Comparison of ENCODE assay signal across 8 cellular contexts in genomic region chr7:98252655-98253054, GRCh38. TPM values are rescaled to one million over a fixed set of nuclear protein-coding genes. Genes with fewer than 3 reads are reported as not detected.
A peak's percentile ranks its signal among the peaks of the same experiment; 100 is the strongest.
DNase-seq lines count a peak whose midpoint lies in the region; ATAC-seq, FAIRE-seq and TF ChIP-seq lines count a peak whose summit lies in the region.

No MANE protein-coding gene starts in this region.

- no peaks in the 10 kb centered on the region; a peak in 1 of 5 replicates for H3K27me3 ChIP-seq in HepG2 (ENCODE audit: control insufficient read depth in 1 of 2, insufficient read depth in 2 of 2, low read length in 2 of 2)
- H3K27me3 ChIP-seq in tibial nerve: no peaks in the 10 kb centered on the region

- 7% methylated on average over 14 of the region's 14 CpGs for WGBS in HepG2 (ENCODE audit: low lambda C conversion rate)
- 44 to 49% methylated on average over 14 of the region's 14 CpGs for WGBS in tibial nerve, 2 donors

- no peaks in the 10 kb centered on the region for H3K27me3 Mint-ChIP-seq in activated T-cell treated with anti-CD3 and anti-CD28 coated beads, Interleukin-2, amount 50 U/mL, for 24 hours
- no peaks in the 10 kb centered on the region for H3K27me3 Mint-ChIP-seq in activated naive CD8-positive, alpha-beta T cell treated with anti-CD3 and anti-CD28 coated beads, Interleukin-2, amount 50 U/mL, for 24 hours

- DNase-seq in activated T-cell treated with anti-CD3 and anti-CD28 coated beads, Interleukin-2, amount 50 U/mL, for 24 hours: no peak
- DNase-seq in activated T-cell treated with anti-CD3 and anti-CD28 coated beads, Interleukin-2, amount 50 U/mL, for 48 hours: no peak
- no peak for DNase-seq in activated naive CD8-positive, alpha-beta T cell treated with anti-CD3 and anti-CD28 coated beads, Interleukin-2, amount 50 U/mL, for 24 hours
- no peak for DNase-seq in HepG2 (ENCODE audit: low spot score)
- DNase-seq in tibial nerve (ENCODE audit: low spot score in 2 of 2): no peak
- no peak for DNase-seq in inferior parietal cortex (ENCODE audit: extremely low spot score)
- no peak for DNase-seq in T-helper 9 cell

- H3K79me2 ChIP-seq in HepG2 (ENCODE audit: insufficient read depth, low read length): peaks cover 21% of the 10 kb centered on the region

- intact Hi-C loops in HepG2 (cut with micrococcal nuclease; ENCODE audit: unreplicated experiment): no loop called here

- H4K20me1 ChIP-seq in HepG2 (ENCODE audit: insufficient read depth, low read length): no peaks in the 10 kb centered on the region

- peaks cover 60% of the 10 kb centered on the region for H3K4me1 Mint-ChIP-seq in activated T-cell treated with anti-CD3 and anti-CD28 coated beads, Interleukin-2, amount 50 U/mL, for 24 hours (ENCODE audit: low read depth)
- H3K4me1 Mint-ChIP-seq in activated naive CD8-positive, alpha-beta T cell treated with anti-CD3 and anti-CD28 coated beads, Interleukin-2, amount 50 U/mL, for 24 hours: peaks cover 52% of the 10 kb centered on the region

- FAIRE-seq in HepG2 (lab: Jason Lieb, UNC): no peak

- TF ChIP-seq CTCF in HepG2 (CRISPR knock-in tag; IDR thresholded peaks at IDR 0.05) (no peak), tibial nerve (IDR thresholded peaks at IDR 0.05) (no peak)

- no peak for TF ChIP-seq RAD21 in HepG2 (CRISPR knock-in tag; IDR thresholded peaks at IDR 0.05)

- H3K9me3 Mint-ChIP-seq in activated T-cell treated with anti-CD3 and anti-CD28 coated beads, Interleukin-2, amount 50 U/mL, for 24 hours: no peaks in the 10 kb centered on the region
- no peaks in the 10 kb centered on the region for H3K9me3 Mint-ChIP-seq in activated naive CD8-positive, alpha-beta T cell treated with anti-CD3 and anti-CD28 coated beads, Interleukin-2, amount 50 U/mL, for 24 hours

- peaks cover 56% of the 10 kb centered on the region for H3K36me3 Mint-ChIP-seq in activated T-cell treated with anti-CD3 and anti-CD28 coated beads, Interleukin-2, amount 50 U/mL, for 24 hours (ENCODE audit: low read depth)
- H3K36me3 Mint-ChIP-seq in activated naive CD8-positive, alpha-beta T cell treated with anti-CD3 and anti-CD28 coated beads, Interleukin-2, amount 50 U/mL, for 24 hours (ENCODE audit: low read depth): peaks cover 19% of the 10 kb centered on the region

- peak overlapping the region; percentile 97 for H3K27ac Mint-ChIP-seq in activated T-cell treated with anti-CD3 and anti-CD28 coated beads, Interleukin-2, amount 50 U/mL, for 24 hours
- H3K27ac Mint-ChIP-seq in activated naive CD8-positive, alpha-beta T cell treated with anti-CD3 and anti-CD28 coated beads, Interleukin-2, amount 50 U/mL, for 24 hours: peak overlapping the region; percentile 92

- TF ChIP-seq EP300 in HepG2 (IDR thresholded peaks at IDR 0.05; ENCODE audit: low read depth in 2 of 2, low read length in 2 of 2) (no peak), HepG2 (CRISPR knock-in tag; IDR thresholded peaks at IDR 0.05; ENCODE audit: borderline replicate concordance) (no peak), tibial nerve (IDR thresholded peaks at IDR 0.05) (no peak)

- no peaks in the 10 kb centered on the region for H3K9me3 ChIP-seq in HepG2 (ENCODE audit: low read length)
- H3K9me3 ChIP-seq in tibial nerve: no peaks in the 10 kb centered on the region

- H3K4me1 ChIP-seq in HepG2 (ENCODE audit: insufficient read depth, low read length) (peaks cover 31% of the 10 kb centered on the region), tibial nerve (peaks cover 0 to 41% (median 19%) of the 10 kb centered on the region in 4 donors)

- H3K4me3 Mint-ChIP-seq in activated T-cell treated with anti-CD3 and anti-CD28 coated beads, Interleukin-2, amount 50 U/mL, for 24 hours: peak overlapping the region; percentile 98
- H3K4me3 Mint-ChIP-seq in activated naive CD8-positive, alpha-beta T cell treated with anti-CD3 and anti-CD28 coated beads, Interleukin-2, amount 50 U/mL, for 24 hours: peak overlapping the region; percentile 96

- H3K9ac ChIP-seq in HepG2 (ENCODE audit: insufficient read depth, low read depth, low read length): peak overlapping the region; percentile 71

- H3K36me3 ChIP-seq in HepG2 (replicated peaks in 1 of 2; ENCODE audit: control insufficient read depth in 1 of 2, insufficient read depth in 2 of 2, low read length in 2 of 2) (peaks cover 1 to 6% of the 10 kb centered on the region in 2 experiments; a peak in 2 of 5 replicates), tibial nerve (peaks cover 0 to 19% (median 0%) of the 10 kb centered on the region in 3 donors)

- TSS peak; percentile 76 for BruUV-seq in HepG2 (replicated peaks; lab: Mats Ljungman, UMichigan)

- POLR2A ChIA-PET in HepG2 (lab: Yijun Ruan, JAX): no interaction called here

- peak overlapping the region; percentile 66 to 100 (median 88) for H3K4me3 ChIP-seq in HepG2 (replicated peaks in 1 of 3; ENCODE audit: insufficient read depth in 1 of 3, low read depth in 2 of 3, low read length in 3 of 3)
- H3K4me3 ChIP-seq in tibial nerve: peak overlapping the region; percentile 56 to 93 (median 70)

- TF ChIP-seq POLR2A in HepG2 (IDR thresholded peaks at IDR 0.05; ENCODE audit: insufficient read depth in 1 of 2, low read depth in 2 of 2, low read length in 2 of 2): no peak
- no peak for TF ChIP-seq POLR2A in tibial nerve (IDR thresholded peaks at IDR 0.05)

- in situ Hi-C loops in HepG2 (cut with HindIII; ENCODE audit: extremely low pct_ligation_motif_present, low pct_unique_long_range_greater_than_20kb): no loop called here

- no peak for ATAC-seq in activated naive CD8-positive, alpha-beta T cell treated with anti-CD3 and anti-CD28 coated beads, Interleukin-2, amount 50 U/mL, for 24 hours
- ATAC-seq in HepG2: no peak
- no peak for ATAC-seq in activated CD4-positive, CD25-positive, alpha-beta regulatory T cell treated with anti-CD3 and anti-CD28 coated beads, Interleukin-2, amount 50 U/mL, for 24 hours

- peak overlapping the region; percentile 61 for H3K27ac ChIP-seq in HepG2 (ENCODE audit: extremely low read length, insufficient read depth, low read length)
- H3K27ac ChIP-seq in tibial nerve: peak overlapping the region; percentile 44 to 87 (median 82)

- H2AFZ ChIP-seq in HepG2 (ENCODE audit: low read length): no peak overlapping the region

- H3K4me2 ChIP-seq in HepG2 (ENCODE audit: low read depth, low read length): peak overlapping the region; percentile 87

- CTCF ChIA-PET in HepG2 (lab: Yijun Ruan, JAX; ENCODE audit: low intra/inter-chr PET ratio, low total read pairs): no interaction called here

RNA-seq across cellular contexts. Expression of gene TECPR1, which starts 0.6 kb away (rescaled TPM):
- total RNA-seq in HepG2 (2016; rRNA removed; fragmentation: Illumina TruSeq; extraction: Trizol): 6.3 and 8.3 TPM in 2 replicates
- total RNA-seq in HepG2 (2016; cell fraction: cytosol; rRNA removed; fragmentation: Illumina TruSeq; extraction: Trizol; ENCODE audit: low read depth): 1.5 and 2.3 TPM in 2 replicates
- 5.7 and 9.5 TPM in 2 replicates for total RNA-seq in HepG2 (2016; cell fraction: insoluble cytoplasmic fraction; rRNA removed; fragmentation: Illumina TruSeq; extraction: Trizol)
- 2.0 and 2.8 TPM in 2 replicates for total RNA-seq in HepG2 (2016; cell fraction: membrane; rRNA removed; fragmentation: Illumina TruSeq; extraction: Trizol)
- 10.0 and 10.5 TPM in 2 replicates for total RNA-seq in HepG2 (2016; cell fraction: nucleus; rRNA removed; fragmentation: Illumina TruSeq; extraction: Trizol)
- polyA plus RNA-seq in HepG2 (2011; rRNA removed): 2.3 and 2.5 TPM in 2 replicates
- 1.4 and 2.3 TPM in 2 replicates for polyA plus RNA-seq in HepG2 (2011; cell fraction: cytosol; rRNA removed)
- polyA plus RNA-seq in HepG2 (2011; cell fraction: nucleus; rRNA removed): 15.9 and 17.4 TPM in 2 replicates
- polyA plus RNA-seq in HepG2 (2012): 4.7 and 7.6 TPM in 2 replicates
- polyA plus RNA-seq in HepG2 (2016; cell fraction: cytosol; fragmentation: Illumina TruSeq; extraction: Trizol; ENCODE audit: low read depth): 0.37 and 0.40 TPM in 2 replicates
- 2.7 and 2.9 TPM in 2 replicates for polyA plus RNA-seq in HepG2 (2016; cell fraction: insoluble cytoplasmic fraction; fragmentation: Illumina TruSeq; extraction: Trizol; ENCODE audit: low read depth)
- 0.61 and 0.71 TPM in 2 replicates for polyA plus RNA-seq in HepG2 (2016; cell fraction: membrane; fragmentation: Illumina TruSeq; extraction: Trizol; ENCODE audit: low read depth)
- 15.6 and 16.9 TPM in 2 replicates for polyA plus RNA-seq in HepG2 (2016; cell fraction: nucleus; fragmentation: Illumina TruSeq; extraction: Trizol; ENCODE audit: insufficient read depth, low read depth)
- 2.3 and 6.5 TPM in 2 replicates for polyA minus RNA-seq in HepG2 (2011; rRNA and poly(A)+ RNA removed; ENCODE audit: low replicate concordance)
- 2.5 and 4.0 TPM in 2 replicates for polyA minus RNA-seq in HepG2 (2011; cell fraction: cytosol; rRNA and poly(A)+ RNA removed)
- 5.9 and 7.1 TPM in 2 replicates for polyA minus RNA-seq in HepG2 (2011; cell fraction: nucleus; rRNA and poly(A)+ RNA removed)
- total RNA-seq in tibial nerve: 10 to 100 TPM; 30.8 to 72.6 (median 41.2) TPM

RNA-seq across cellular contexts. Expression of gene BRI3, which starts 28.8 kb away (rescaled TPM):
- 37.2 and 54.0 TPM in 2 replicates for total RNA-seq in HepG2 (2016; rRNA removed; fragmentation: Illumina TruSeq; extraction: Trizol)
- 362 and 379 TPM in 2 replicates for total RNA-seq in HepG2 (2016; cell fraction: cytosol; rRNA removed; fragmentation: Illumina TruSeq; extraction: Trizol; ENCODE audit: low read depth)
- total RNA-seq in HepG2 (2016; cell fraction: insoluble cytoplasmic fraction; rRNA removed; fragmentation: Illumina TruSeq; extraction: Trizol): 32.4 and 58.8 TPM in 2 replicates
- 234 and 253 TPM in 2 replicates for total RNA-seq in HepG2 (2016; cell fraction: membrane; rRNA removed; fragmentation: Illumina TruSeq; extraction: Trizol)
- 25.6 and 29.4 TPM in 2 replicates for total RNA-seq in HepG2 (2016; cell fraction: nucleus; rRNA removed; fragmentation: Illumina TruSeq; extraction: Trizol)
- polyA plus RNA-seq in HepG2 (2011; rRNA removed): 103 and 113 TPM in 2 replicates
- 80.0 TPM in 2 replicates for polyA plus RNA-seq in HepG2 (2011; cell fraction: cytosol; rRNA removed)
- 27.5 and 33.8 TPM in 2 replicates for polyA plus RNA-seq in HepG2 (2011; cell fraction: nucleus; rRNA removed)
- polyA plus RNA-seq in HepG2 (2012): 83.2 and 95.1 TPM in 2 replicates
- polyA plus RNA-seq in HepG2 (2016; cell fraction: cytosol; fragmentation: Illumina TruSeq; extraction: Trizol; ENCODE audit: low read depth): 889 and 952 TPM in 2 replicates
- 61.2 and 81.9 TPM in 2 replicates for polyA plus RNA-seq in HepG2 (2016; cell fraction: insoluble cytoplasmic fraction; fragmentation: Illumina TruSeq; extraction: Trizol; ENCODE audit: low read depth)
- polyA plus RNA-seq in HepG2 (2016; cell fraction: membrane; fragmentation: Illumina TruSeq; extraction: Trizol; ENCODE audit: low read depth): 488 and 495 TPM in 2 replicates
- polyA plus RNA-seq in HepG2 (2016; cell fraction: nucleus; fragmentation: Illumina TruSeq; extraction: Trizol; ENCODE audit: insufficient read depth, low read depth): 59.1 and 78.9 TPM in 2 replicates
- 61.6 and 63.3 TPM in 2 replicates for polyA minus RNA-seq in HepG2 (2011; rRNA and poly(A)+ RNA removed; ENCODE audit: low replicate concordance)
- polyA minus RNA-seq in HepG2 (2011; cell fraction: cytosol; rRNA and poly(A)+ RNA removed): 27.4 and 34.8 TPM in 2 replicates
- polyA minus RNA-seq in HepG2 (2011; cell fraction: nucleus; rRNA and poly(A)+ RNA removed): 22.8 and 23.6 TPM in 2 replicates
- 10 to 100 TPM; 33.5 to 69.0 (median 44.3) TPM for total RNA-seq in tibial nerve

RNA-seq across cellular contexts. Expression of gene BHLHA15, which starts 41.4 kb away (rescaled TPM):
- 4.4 and 6.1 TPM in 2 replicates for total RNA-seq in HepG2 (2016; rRNA removed; fragmentation: Illumina TruSeq; extraction: Trizol)
- 0.44 and 1.3 TPM in 2 replicates for total RNA-seq in HepG2 (2016; cell fraction: cytosol; rRNA removed; fragmentation: Illumina TruSeq; extraction: Trizol; ENCODE audit: low read depth)
- 4.0 and 5.3 TPM in 2 replicates for total RNA-seq in HepG2 (2016; cell fraction: insoluble cytoplasmic fraction; rRNA removed; fragmentation: Illumina TruSeq; extraction: Trizol)
- total RNA-seq in HepG2 (2016; cell fraction: membrane; rRNA removed; fragmentation: Illumina TruSeq; extraction: Trizol): 2.9 and 3.3 TPM in 2 replicates
- total RNA-seq in HepG2 (2016; cell fraction: nucleus; rRNA removed; fragmentation: Illumina TruSeq; extraction: Trizol): 3.8 and 5.3 TPM in 2 replicates
- polyA plus RNA-seq in HepG2 (2011; rRNA removed): 1.9 and 2.3 TPM in 2 replicates
- 2.0 and 3.2 TPM in 2 replicates for polyA plus RNA-seq in HepG2 (2011; cell fraction: cytosol; rRNA removed)
- 2.5 and 3.0 TPM in 2 replicates for polyA plus RNA-seq in HepG2 (2011; cell fraction: nucleus; rRNA removed)
- 0.83 and 1.6 TPM in 2 replicates for polyA plus RNA-seq in HepG2 (2012)
- 0.18 and 0.37 TPM in 2 replicates for polyA plus RNA-seq in HepG2 (2016; cell fraction: cytosol; fragmentation: Illumina TruSeq; extraction: Trizol; ENCODE audit: low read depth)
- 2.3 and 3.1 TPM in 2 replicates for polyA plus RNA-seq in HepG2 (2016; cell fraction: insoluble cytoplasmic fraction; fragmentation: Illumina TruSeq; extraction: Trizol; ENCODE audit: low read depth)
- polyA plus RNA-seq in HepG2 (2016; cell fraction: membrane; fragmentation: Illumina TruSeq; extraction: Trizol; ENCODE audit: low read depth): 0.77 and 1.0 TPM in 2 replicates
- polyA plus RNA-seq in HepG2 (2016; cell fraction: nucleus; fragmentation: Illumina TruSeq; extraction: Trizol; ENCODE audit: insufficient read depth, low read depth): 3.6 and 4.4 TPM in 2 replicates
- polyA minus RNA-seq in HepG2 (2011; rRNA and poly(A)+ RNA removed; ENCODE audit: low replicate concordance): 2.7 TPM in 1 of 2 replicates, not detected in the other
- 2.5 and 3.4 TPM in 2 replicates for polyA minus RNA-seq in HepG2 (2011; cell fraction: cytosol; rRNA and poly(A)+ RNA removed)
- 1.8 and 2.7 TPM in 2 replicates for polyA minus RNA-seq in HepG2 (2011; cell fraction: nucleus; rRNA and poly(A)+ RNA removed)
- total RNA-seq in tibial nerve: not detected
